ENCODE assay signal across 18 cellular contexts in genomic region chr3:44359146-44359751, GRCh38. TPM values are rescaled to one million over a fixed set of nuclear protein-coding genes. Genes with fewer than 3 reads are reported as not detected.
DNase-seq lines count a peak whose midpoint lies in the region; ATAC-seq and TF ChIP-seq lines count a peak whose summit lies in the region.
"Had no signal": no experiment of that assay in that cellular context is flagged by ENCODE, and none has a peak within 500 bp of the region (broad histone marks: within the 10 kb centered on the region; RNA-seq: fewer than 3 reads in every experiment).

No MANE protein-coding gene starts in this region.

- peak; percentile 61 for DNase-seq in EL
- DNase-seq in HuH-7 (ENCODE audit: low spot score), result peak; percentile 65
- DNase-seq in endodermal cell, result peak; percentile 57
- no peak for DNase-seq in activated effector memory CD4-positive, alpha-beta T cell treated with Interleukin-2 at 50 U/mL for 16 hours
- no peak for DNase-seq in activated CD4-positive, alpha-beta T cell treated with anti-CD3 and anti-CD28 coated beads for 36 hours
- DNase-seq in GM23248, result no peak
- no peak for DNase-seq in transverse colon
- DNase-seq: activated CD4-positive, alpha-beta T cell treated with anti-CD3 and anti-CD28 coated beads, Interleukin-2, amount 50 U/mL, for 4 hours; activated naive CD8-positive, alpha-beta T cell treated with anti-CD3 and anti-CD28 coated beads for 36 hours; activated T-cell treated with anti-CD3 and anti-CD28 coated beads for 4 hours; CD4-positive, alpha-beta memory T cell; left colon; NCI-H1436 treated with DMSO at 0.1 percent for 48 hours; ovary; stimulated activated CD4-positive, alpha-beta T cell treated with anti-CD3 and anti-CD28 coated beads, Interleukin-2, amount 100 ng/mL, for 48 hours; SW 1271 had no signal

- H3K36me3 Mint-ChIP-seq in endodermal cell (ENCODE audit: low read depth), result peaks cover 3% of the 10 kb centered on the region
- peaks cover 8% of the 10 kb centered on the region for H3K36me3 Mint-ChIP-seq in activated CD4-positive, alpha-beta T cell treated with anti-CD3 and anti-CD28 coated beads for 36 hours (ENCODE audit: low read depth)

- no peak overlapping the region for H3K9ac ChIP-seq in endodermal cell (ENCODE audit: extremely low read depth, low read length, poor library complexity, severe bottlenecking)
- H3K9ac ChIP-seq in GM23248, result no peak overlapping the region
- H3K9ac ChIP-seq: KMS-11 had no signal

- H3K79me2 ChIP-seq in GM23248 (ENCODE audit: insufficient read depth), result 0 out of 2 replicates have a peak, but pooled peaks cover 5% of the 10 kb centered on the region

- H3K4me3 Mint-ChIP-seq in endodermal cell, result no peak overlapping the region
- no peak overlapping the region for H3K4me3 Mint-ChIP-seq in activated CD4-positive, alpha-beta T cell treated with anti-CD3 and anti-CD28 coated beads for 36 hours
- H3K4me3 Mint-ChIP-seq: activated naive CD8-positive, alpha-beta T cell treated with anti-CD3 and anti-CD28 coated beads for 36 hours; CD4-positive, alpha-beta memory T cell had no signal

- POLR2A ChIA-PET in activated CD4-positive, alpha-beta T cell treated with anti-CD3 and anti-CD28 coated beads for 36 hours (lab: Charles Lee), result no interaction called here

- 50 to 64% methylated on average over 2 to 3 of the region's 3 CpGs for WGBS in endodermal cell (ENCODE audit: insufficient coverage in 1 of 2, insufficient read length in 1 of 2), 2 experiments
- WGBS in mesodermal cell (ENCODE audit: insufficient coverage in 2 of 2), 2 experiments, result 43 to 67% methylated on average over 1 to 3 of the region's 3 CpGs
- WGBS in GM23248 (ENCODE audit: low coverage in 1 of 2, low lambda C conversion rate in 2 of 2, missing lambda C conversion rate in 2 of 2), 2 experiments, result 75 to 82% methylated on average over 3 of the region's 3 CpGs
- 69 to 70% methylated on average over 2 to 3 of the region's 3 CpGs for WGBS in transverse colon (ENCODE audit: low coverage in 1 of 2), 2 donors

- intact Hi-C loops in activated CD4-positive, alpha-beta T cell treated with anti-CD3 and anti-CD28 coated beads for 36 hours (cut with DNase I, micrococcal nuclease), result no loop called here
- intact Hi-C loops in transverse colon (cut with DNase I; ENCODE audit: low total_unique reads), result no loop called here

- no peak for ATAC-seq in activated CD4-positive, alpha-beta T cell treated with anti-CD3 and anti-CD28 coated beads for 36 hours
- ATAC-seq: left colon had no signal

- TF ChIP-seq POLR2A in transverse colon (IDR thresholded peaks at IDR 0.05), result no peak

- TF ChIP-seq CTCF in endodermal cell (conservative IDR thresholded peaks at IDR 0.05) (no peak), transverse colon (IDR thresholded peaks at IDR 0.05) (no peak)

- no peaks in the 10 kb centered on the region for H3K9me2 ChIP-seq in GM23248 (ENCODE audit: insufficient read depth)

- H3K36me3 ChIP-seq in endodermal cell (ENCODE audit: control insufficient read depth, insufficient read depth, low read length) (no peaks in the 10 kb centered on the region), mesodermal cell (ENCODE audit: control insufficient read depth, insufficient read depth, low read length) (peaks cover 3% of the 10 kb centered on the region), GM23248 (ENCODE audit: low read depth) (no peaks in the 10 kb centered on the region), transverse colon (peaks cover 0 to 13% (median 5%) of the 10 kb centered on the region in 4 donors)
- H3K36me3 ChIP-seq: ovary had no signal

- in situ Hi-C loops in GM23248 (cut with MboI), result no loop called here
- in situ Hi-C loops in transverse colon (cut with MboI; ENCODE audit: low pct_ligation_motif_present in 1 of 4, low pct_unique_long_range_greater_than_20kb in 1 of 4, low sequenced_read_pairs in 3 of 4), result no loop called here

- no peaks in the 10 kb centered on the region for H3K9me3 Mint-ChIP-seq in endodermal cell
- H3K9me3 Mint-ChIP-seq in activated CD4-positive, alpha-beta T cell treated with anti-CD3 and anti-CD28 coated beads for 36 hours (ENCODE audit: low read depth), result no peaks in the 10 kb centered on the region
- H3K9me3 Mint-ChIP-seq: activated naive CD8-positive, alpha-beta T cell treated with anti-CD3 and anti-CD28 coated beads for 36 hours; CD4-positive, alpha-beta memory T cell had no signal

- peaks cover 19% of the 10 kb centered on the region for H3K4me1 Mint-ChIP-seq in endodermal cell
- H3K4me1 Mint-ChIP-seq in activated CD4-positive, alpha-beta T cell treated with anti-CD3 and anti-CD28 coated beads for 36 hours, result no peaks in the 10 kb centered on the region
- H3K4me1 Mint-ChIP-seq: activated naive CD8-positive, alpha-beta T cell treated with anti-CD3 and anti-CD28 coated beads for 36 hours had no signal

- H4K20me1 ChIP-seq in GM23248 (ENCODE audit: insufficient read depth), result no peaks in the 10 kb centered on the region

- H3F3A ChIP-seq in GM23248 (ENCODE audit: insufficient read depth), result peaks cover 19% of the 10 kb centered on the region

- CTCF ChIA-PET in activated CD4-positive, alpha-beta T cell treated with anti-CD3 and anti-CD28 coated beads for 36 hours (lab: Charles Lee), result interaction anchor here (0.6 kb wide), 1 partner anchor 35 kb away, joined by 3 read pairs; no protein-coding TSS in a partner anchor

- H2AFZ ChIP-seq in GM23248, result no peak overlapping the region

- H3K27me3 ChIP-seq in endodermal cell (ENCODE audit: control insufficient read depth, insufficient read depth, low read length, poor library complexity, severe bottlenecking), result no peaks in the 10 kb centered on the region
- H3K27me3 ChIP-seq in GM23248 (replicated peaks; ENCODE audit: insufficient read depth), result no peaks in the 10 kb centered on the region
- no peaks in the 10 kb centered on the region for H3K27me3 ChIP-seq in transverse colon
- H3K27me3 ChIP-seq: ovary had no signal

- no peak overlapping the region for H3K4me3 ChIP-seq in endodermal cell (ENCODE audit: low read length)
- no peak overlapping the region for H3K4me3 ChIP-seq in mesodermal cell (ENCODE audit: extremely low read depth, insufficient read depth, low read length, poor library complexity, severe bottlenecking)
- H3K4me3 ChIP-seq in GM23248, result no peak overlapping the region
- no peak overlapping the region for H3K4me3 ChIP-seq in transverse colon
- H3K4me3 ChIP-seq: ovary had no signal

- H3K27ac Mint-ChIP-seq in endodermal cell, result peak overlapping the region; percentile 84
- no peak overlapping the region for H3K27ac Mint-ChIP-seq in activated CD4-positive, alpha-beta T cell treated with anti-CD3 and anti-CD28 coated beads for 36 hours
- H3K27ac Mint-ChIP-seq: activated naive CD8-positive, alpha-beta T cell treated with anti-CD3 and anti-CD28 coated beads for 36 hours had no signal

- H3K27ac ChIP-seq in endodermal cell (ENCODE audit: low read depth, low read length) (peak overlapping the region; percentile 62), mesodermal cell (ENCODE audit: low read depth, low read length, severe bottlenecking) (peak overlapping the region; percentile 79), GM23248 (no peak overlapping the region), transverse colon (no peak overlapping the region)
- H3K27ac ChIP-seq: KMS-11, ovary had no signal

- TF ChIP-seq EP300 in transverse colon (IDR thresholded peaks at IDR 0.05; ENCODE audit: low read depth), result no peak

- H3K4me1 ChIP-seq in endodermal cell (ENCODE audit: control insufficient read depth, insufficient read depth, low read length) (no peaks in the 10 kb centered on the region), mesodermal cell (ENCODE audit: control insufficient read depth, insufficient read depth, low read length, poor library complexity, severe bottlenecking) (peaks cover 17% of the 10 kb centered on the region), GM23248 (ENCODE audit: insufficient read depth) (peaks cover 14% of the 10 kb centered on the region), transverse colon (peaks cover 0 to 10% (median 2%) of the 10 kb centered on the region in 4 donors)

- H3K27me3 Mint-ChIP-seq in endodermal cell (ENCODE audit: insufficient read depth), result no peaks in the 10 kb centered on the region
- no peaks in the 10 kb centered on the region for H3K27me3 Mint-ChIP-seq in activated CD4-positive, alpha-beta T cell treated with anti-CD3 and anti-CD28 coated beads for 36 hours
- H3K27me3 Mint-ChIP-seq: activated naive CD8-positive, alpha-beta T cell treated with anti-CD3 and anti-CD28 coated beads for 36 hours; CD4-positive, alpha-beta memory T cell had no signal

- no peaks in the 10 kb centered on the region for H3K9me3 ChIP-seq in endodermal cell (ENCODE audit: control insufficient read depth, low read length)
- no peaks in the 10 kb centered on the region for H3K9me3 ChIP-seq in mesodermal cell (ENCODE audit: control insufficient read depth, low read length)
- no peaks in the 10 kb centered on the region for H3K9me3 ChIP-seq in GM23248 (ENCODE audit: low read depth)
- no peaks in the 10 kb centered on the region for H3K9me3 ChIP-seq in transverse colon
- H3K9me3 ChIP-seq: ovary had no signal

- no peak overlapping the region for H3K4me2 ChIP-seq in GM23248 (ENCODE audit: unreplicated experiment)
- H3K4me2 ChIP-seq: KMS-11 had no signal

RNA-seq across cellular contexts. Expression of gene TCAIM, which starts 20.7 kb away (rescaled TPM):
- total RNA-seq in endodermal cell, result 10 to 100 TPM; 23.2 to 26.3 TPM
- 25.8 TPM for polyA plus RNA-seq in endodermal cell (2013, experiment 1 of 2)
- 23.2 TPM for polyA plus RNA-seq in endodermal cell (2013, experiment 2 of 2)
- 19.2 TPM for polyA plus RNA-seq in mesodermal cell (2013, experiment 1 of 2)
- 20.1 TPM for polyA plus RNA-seq in mesodermal cell (2013, experiment 2 of 2)
- 10 to 100 TPM; 14.8 to 17.0 TPM for total RNA-seq in activated CD4-positive, alpha-beta T cell treated with anti-CD3 and anti-CD28 coated beads for 36 hours
- total RNA-seq in GM23248 (2014; rRNA removed; shearing (Covaris generic)), result 14.3 and 16.3 TPM in 2 replicates
- polyA plus RNA-seq in GM23248 (2016; fragmentation: Nextera tagmentation; extraction: Ambion mirVana), result 12.6 and 13.9 TPM in 2 replicates
- 10 to 100 TPM in 3 of 4 donors, 1 to 10 TPM in 1; 2.2 to 19.5 (median 14.6) TPM for total RNA-seq in transverse colon

Comparison
In these comparisons a context has a peak if more than half of its experiments do, and no peak if none do; other contexts are left out.
1. DNase-seq: peak in EL (single experiment), HuH-7 (single experiment) and endodermal cell (single experiment); none in activated effector memory CD4-positive, alpha-beta T cell treated with Interleukin-2 at 50 U/mL for 16 hours (single experiment), activated CD4-positive, alpha-beta T cell treated with anti-CD3 and anti-CD28 coated beads for 36 hours (single experiment), GM23248 (single experiment) and transverse colon (single experiment).
2. H3K27ac ChIP-seq: peak in endodermal cell (single experiment) and mesodermal cell (single experiment); none in GM23248 (single experiment) and transverse colon (0 of 4).